18 cellular contexts compared by ENCODE assay signal in the genomic region with DNA sequence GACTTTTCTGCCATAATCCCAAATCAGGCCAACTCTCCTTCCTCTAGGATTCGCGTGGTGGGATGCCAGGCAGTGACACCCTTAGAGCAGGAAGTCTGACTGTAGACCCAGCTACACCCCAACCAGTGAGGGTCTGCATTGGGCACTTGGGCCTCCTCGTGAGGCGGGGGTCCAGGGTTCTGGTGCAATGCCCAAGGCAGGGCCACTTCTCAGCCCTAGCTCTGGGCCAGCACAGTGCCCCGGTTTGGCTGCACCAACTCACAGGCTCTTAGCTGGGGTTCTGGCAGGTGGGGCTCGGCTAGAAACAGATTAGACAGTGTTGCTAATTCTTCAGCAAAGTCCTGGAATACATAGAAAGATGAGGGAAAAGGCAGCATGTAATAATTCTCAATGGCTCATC. TPM values are rescaled to one million over a fixed set of nuclear protein-coding genes. Genes with fewer than 3 reads are reported as not detected.
A peak's percentile ranks its signal among the peaks of the same experiment; 100 is the strongest.
DNase-seq lines count a peak whose midpoint lies in the region; ATAC-seq, FAIRE-seq and TF ChIP-seq lines count a peak whose summit lies in the region.
"Had no signal": no experiment of that assay in that cellular context is flagged by ENCODE, and none has a peak within 500 bp of the region (broad histone marks: within the 10 kb centered on the region; RNA-seq: fewer than 3 reads in every experiment).

No MANE protein-coding gene starts in this region.

- CTCF ChIA-PET in activated CD8-positive, alpha-beta T cell treated with anti-CD3 and anti-CD28 coated beads for 36 hours (lab: Charles Lee) = no interaction called here
- CTCF ChIA-PET in activated CD8-positive, alpha-beta T cell treated with anti-CD3 and anti-CD28 coated beads, Interleukin-2, amount 10 ng/mL, durations not matched to agents 7 days and 5 days (lab: Charles Lee) = interaction anchor here (0.6 to 1.9 kb wide), 2 partner anchors 192 to 202 kb away, joined by 3 to 4 read pairs; no protein-coding TSS in a partner anchor
- CTCF ChIA-PET in K562 (lab: Yijun Ruan, JAX; ENCODE audit: low intra/inter-chr PET ratio) = no interaction called here
- CTCF ChIA-PET in activated naive CD4-positive, alpha-beta T cell treated with anti-CD3 and anti-CD28 coated beads, Interleukin-2, amount 10 ng/mL, durations not matched to agents 7 days and 5 days (lab: Charles Lee) = interaction anchor here (1.4 to 1.5 kb wide), 2 partner anchors 9 to 202 kb away, joined by 3 to 4 read pairs; no protein-coding TSS in a partner anchor

- H3K27ac ChIP-seq in K562 (ENCODE audit: extremely low read depth, low read depth, low read length) = no peak overlapping the region
- no peak overlapping the region for H3K27ac ChIP-seq in osteoblast (ENCODE audit: low read depth, low read length)
- no peak overlapping the region for H3K27ac ChIP-seq in aorta (ENCODE audit: low read depth in 1 of 2, low read length in 2 of 2)
- H3K27ac ChIP-seq: BLaER1 had no signal

- H3K79me2 ChIP-seq in K562 (ENCODE audit: control insufficient read depth, insufficient read depth, low read length) (no peaks in the 10 kb centered on the region), osteoblast (ENCODE audit: insufficient read depth, low read length) (no peaks in the 10 kb centered on the region)

- BruUV-seq in K562 (replicated peaks; lab: Mats Ljungman, UMichigan) = TSS peak; percentile 31

- no peak overlapping the region for H2AFZ ChIP-seq in K562 (ENCODE audit: low read depth, low read length)
- no peak overlapping the region for H2AFZ ChIP-seq in osteoblast (ENCODE audit: low read length)

- H3K4me1 ChIP-seq in K562 (replicated peaks in 1 of 2; ENCODE audit: control insufficient read depth in 2 of 2, insufficient read depth in 2 of 2, low read length in 2 of 2) (0 out of 5 replicates have a peak, but pooled peaks cover 0 to 3% of the 10 kb centered on the region in 2 experiments), osteoblast (ENCODE audit: insufficient read depth, low read length) (no peaks in the 10 kb centered on the region), aorta (ENCODE audit: control insufficient read depth in 1 of 2, insufficient read depth in 2 of 2, low read length in 2 of 2) (no peaks in the 10 kb centered on the region)

- no peak for TF ChIP-seq CTCF in activated CD8-positive, alpha-beta T cell treated with anti-CD3 and anti-CD28 coated beads for 36 hours (IDR thresholded peaks at IDR 0.05)
- TF ChIP-seq CTCF in K562 (IDR thresholded peaks at IDR 0.05 in 2 of 3, conservative IDR thresholded peaks at IDR 0.05 in 1 of 3; ENCODE audit: insufficient read depth in 2 of 3, low read depth in 1 of 3, low read length in 3 of 3) (no peak), osteoblast (IDR thresholded peaks at IDR 0.05; ENCODE audit: extremely low read depth, low read depth, low read length) (no peak)

- POLR2A ChIA-PET in activated CD8-positive, alpha-beta T cell treated with anti-CD3 and anti-CD28 coated beads for 36 hours (lab: Charles Lee) = interaction anchor here (2.0 to 2.3 kb wide), 2 partner anchors 12 kb away, joined by 6 to 12 read pairs; partner anchors contain the start of gene CDAN1
- POLR2A ChIA-PET in activated CD8-positive, alpha-beta T cell treated with anti-CD3 and anti-CD28 coated beads, Interleukin-2, amount 10 ng/mL, durations not matched to agents 7 days and 5 days (lab: Charles Lee) = no interaction called here
- POLR2A ChIA-PET in K562 (lab: Yijun Ruan, JAX) = interaction anchor here (1.4 to 1.7 kb wide), 2 partner anchors 12 to 13 kb away, joined by 4 read pairs; partner anchors contain the start of gene CDAN1

- ATAC-seq in activated CD8-positive, alpha-beta T cell treated with anti-CD3 and anti-CD28 coated beads for 36 hours = no peak
- no peak for ATAC-seq in activated CD8-positive, alpha-beta T cell treated with anti-CD3 and anti-CD28 coated beads, Interleukin-2, amount 10 ng/mL, durations not matched to agents 7 days and 5 days
- ATAC-seq in K562 (no peak), aorta (ENCODE audit: low FRiP score) (no peak), Right ventricle myocardium superior (ENCODE audit: poor library complexity) (no peak), GM18511 (IDR thresholded peaks at IDR 0.05; ENCODE audit: unreplicated experiment) (no peak)

- H3K27me3 ChIP-seq in K562 (ENCODE audit: control insufficient read depth in 2 of 2, insufficient read depth in 2 of 2, low read length in 2 of 2) = no peaks in the 10 kb centered on the region
- no peaks in the 10 kb centered on the region for H3K27me3 ChIP-seq in osteoblast (ENCODE audit: insufficient read depth, low read length)
- H3K27me3 ChIP-seq in aorta (ENCODE audit: control insufficient read depth in 1 of 2, insufficient read depth in 2 of 2, low read length in 1 of 2) = no peaks in the 10 kb centered on the region
- H3K27me3 ChIP-seq: BLaER1 had no signal

- H3K9me3 ChIP-seq in K562 (replicated peaks; ENCODE audit: control insufficient read depth, insufficient read depth, low read depth, low read length) (no peaks in the 10 kb centered on the region), osteoblast (ENCODE audit: low read depth, low read length) (no peaks in the 10 kb centered on the region), aorta (ENCODE audit: control insufficient read depth, low read length) (no peaks in the 10 kb centered on the region)
- H3K9me3 ChIP-seq: BLaER1 had no signal

- WGBS in K562 (ENCODE audit: insufficient coverage, low coverage, missing lambda C conversion rate) = 90% methylated on average over 6 of the region's 6 CpGs
- WGBS in aorta, 2 donors = 74 to 78% methylated on average over 6 of the region's 6 CpGs

- no peaks in the 10 kb centered on the region for H3K4me1 Mint-ChIP-seq in activated CD8-positive, alpha-beta T cell treated with anti-CD3 and anti-CD28 coated beads for 36 hours (ENCODE audit: low read depth)
- no peaks in the 10 kb centered on the region for H3K4me1 Mint-ChIP-seq in activated CD8-positive, alpha-beta T cell treated with anti-CD3 and anti-CD28 coated beads, Interleukin-2, amount 10 ng/mL, durations not matched to agents 7 days and 5 days (ENCODE audit: low read depth)
- H3K4me1 Mint-ChIP-seq in activated naive CD4-positive, alpha-beta T cell treated with anti-CD3 and anti-CD28 coated beads, Interleukin-2, amount 10 ng/mL, durations not matched to agents 7 days and 5 days = no peaks in the 10 kb centered on the region
- H3K4me1 Mint-ChIP-seq: CD14-positive monocyte; CD4-positive, alpha-beta memory T cell had no signal

- TF ChIP-seq EP300 in K562 (IDR thresholded peaks at IDR 0.05; ENCODE audit: low read length) = no peak

- in situ Hi-C loops in K562 (cut with MboI) = no loop called here

- no peak for TF ChIP-seq POLR2A in K562 (conservative IDR thresholded peaks at IDR 0.05)

- peak overlapping the region; percentile 52 for H3K27ac Mint-ChIP-seq in activated CD8-positive, alpha-beta T cell treated with anti-CD3 and anti-CD28 coated beads for 36 hours
- H3K27ac Mint-ChIP-seq in activated CD8-positive, alpha-beta T cell treated with anti-CD3 and anti-CD28 coated beads, Interleukin-2, amount 10 ng/mL, durations not matched to agents 7 days and 5 days = no peak overlapping the region
- H3K27ac Mint-ChIP-seq in activated naive CD4-positive, alpha-beta T cell treated with anti-CD3 and anti-CD28 coated beads, Interleukin-2, amount 10 ng/mL, durations not matched to agents 7 days and 5 days = no peak overlapping the region

- peaks cover 27% of the 10 kb centered on the region for H3K36me3 Mint-ChIP-seq in activated CD8-positive, alpha-beta T cell treated with anti-CD3 and anti-CD28 coated beads for 36 hours (ENCODE audit: low read depth)
- peaks cover 44% of the 10 kb centered on the region for H3K36me3 Mint-ChIP-seq in activated CD8-positive, alpha-beta T cell treated with anti-CD3 and anti-CD28 coated beads, Interleukin-2, amount 10 ng/mL, durations not matched to agents 7 days and 5 days (ENCODE audit: low read depth)
- H3K36me3 Mint-ChIP-seq in activated naive CD4-positive, alpha-beta T cell treated with anti-CD3 and anti-CD28 coated beads, Interleukin-2, amount 10 ng/mL, durations not matched to agents 7 days and 5 days = peaks cover 37% of the 10 kb centered on the region

- no peaks in the 10 kb centered on the region for H3K27me3 Mint-ChIP-seq in activated CD8-positive, alpha-beta T cell treated with anti-CD3 and anti-CD28 coated beads for 36 hours
- H3K27me3 Mint-ChIP-seq in activated CD8-positive, alpha-beta T cell treated with anti-CD3 and anti-CD28 coated beads, Interleukin-2, amount 10 ng/mL, durations not matched to agents 7 days and 5 days (ENCODE audit: low read depth) = no peaks in the 10 kb centered on the region
- no peaks in the 10 kb centered on the region for H3K27me3 Mint-ChIP-seq in activated naive CD4-positive, alpha-beta T cell treated with anti-CD3 and anti-CD28 coated beads, Interleukin-2, amount 10 ng/mL, durations not matched to agents 7 days and 5 days
- H3K27me3 Mint-ChIP-seq: CD4-positive, alpha-beta memory T cell had no signal

- no peaks in the 10 kb centered on the region for H3K9me3 Mint-ChIP-seq in activated CD8-positive, alpha-beta T cell treated with anti-CD3 and anti-CD28 coated beads for 36 hours
- no peaks in the 10 kb centered on the region for H3K9me3 Mint-ChIP-seq in activated CD8-positive, alpha-beta T cell treated with anti-CD3 and anti-CD28 coated beads, Interleukin-2, amount 10 ng/mL, durations not matched to agents 7 days and 5 days (ENCODE audit: insufficient read depth)
- H3K9me3 Mint-ChIP-seq in activated naive CD4-positive, alpha-beta T cell treated with anti-CD3 and anti-CD28 coated beads, Interleukin-2, amount 10 ng/mL, durations not matched to agents 7 days and 5 days = no peaks in the 10 kb centered on the region
- H3K9me3 Mint-ChIP-seq: CD14-positive monocyte; CD4-positive, alpha-beta memory T cell had no signal

- H3K4me3 ChIP-seq in K562 (no peak overlapping the region), osteoblast (ENCODE audit: insufficient read depth, low read length) (no peak overlapping the region), aorta (ENCODE audit: low read length in 2 of 2) (no peak overlapping the region)
- H3K4me3 ChIP-seq: BLaER1 had no signal

- H3K4me3 Mint-ChIP-seq in activated CD8-positive, alpha-beta T cell treated with anti-CD3 and anti-CD28 coated beads for 36 hours = no peak overlapping the region
- no peak overlapping the region for H3K4me3 Mint-ChIP-seq in activated CD8-positive, alpha-beta T cell treated with anti-CD3 and anti-CD28 coated beads, Interleukin-2, amount 10 ng/mL, durations not matched to agents 7 days and 5 days
- no peak overlapping the region for H3K4me3 Mint-ChIP-seq in activated naive CD4-positive, alpha-beta T cell treated with anti-CD3 and anti-CD28 coated beads, Interleukin-2, amount 10 ng/mL, durations not matched to agents 7 days and 5 days
- H3K4me3 Mint-ChIP-seq: CD14-positive monocyte; CD4-positive, alpha-beta memory T cell had no signal

- peaks cover 5% of the 10 kb centered on the region for H3K9me1 ChIP-seq in K562 (ENCODE audit: control insufficient read depth, insufficient read depth, low read length)

- no peak for FAIRE-seq in K562 (lab: Jason Lieb, UNC)
- FAIRE-seq: GM18507, H1 had no signal

- TF ChIP-seq RAD21 in K562 (CRISPR knock-in tag; conservative IDR thresholded peaks at IDR 0.05 in 1 of 2, IDR thresholded peaks at IDR 0.05 in 1 of 2) = no peak

- DNase-seq in activated CD8-positive, alpha-beta T cell treated with anti-CD3 and anti-CD28 coated beads for 36 hours = no peak
- no peak for DNase-seq in activated CD8-positive, alpha-beta T cell treated with anti-CD3 and anti-CD28 coated beads, Interleukin-2, amount 10 ng/mL, durations not matched to agents 7 days and 5 days
- DNase-seq in K562 (ENCODE audit: extremely low read depth in 1 of 4, low spot score in 3 of 4) = no peak
- DNase-seq in osteoblast (ENCODE audit: insufficient read length, low spot score, missing footprints) = peak; percentile 79
- DNase-seq in aorta = no peak
- DNase-seq in Right ventricle myocardium superior = no peak
- DNase-seq in activated naive CD4-positive, alpha-beta T cell treated with anti-CD3 and anti-CD28 coated beads, Interleukin-2, amount 10 ng/mL, durations not matched to agents 7 days and 5 days = no peak
- DNase-seq: 8988T; CD4-positive, alpha-beta memory T cell; DMS153; DMS79; GDM1; HCEC 1CT had no signal

- H3K9ac ChIP-seq in K562 (ENCODE audit: insufficient read depth in 1 of 2, low read depth in 2 of 2, low read length in 2 of 2) = no peak overlapping the region; a peak in 1 of 4 replicates
- H3K9ac ChIP-seq: BLaER1 had no signal

- H3K36me3 ChIP-seq in K562 (ENCODE audit: control insufficient read depth, insufficient read depth, low read length) = peaks cover 81% of the 10 kb centered on the region
- peaks cover 51% of the 10 kb centered on the region for H3K36me3 ChIP-seq in osteoblast (ENCODE audit: insufficient read depth, low read length)
- H3K36me3 ChIP-seq in aorta (ENCODE audit: control insufficient read depth in 1 of 2, insufficient read depth in 2 of 2, low read length in 1 of 2) = peaks cover 4 to 5% of the 10 kb centered on the region in 2 donors

- H4K20me1 ChIP-seq in K562 (replicated peaks; ENCODE audit: control insufficient read depth, insufficient read depth, low read length) = no peaks in the 10 kb centered on the region; the same call in 1 of the 2 replicates
- no peaks in the 10 kb centered on the region for H4K20me1 ChIP-seq in osteoblast (ENCODE audit: insufficient read depth, low read length)

- no peak overlapping the region for H3K4me2 ChIP-seq in K562 (ENCODE audit: insufficient read depth, low read length)
- H3K4me2 ChIP-seq in osteoblast (ENCODE audit: insufficient read depth, low read length) = no peak overlapping the region
- H3K4me2 ChIP-seq: BLaER1 had no signal

- intact Hi-C loops in activated CD8-positive, alpha-beta T cell treated with anti-CD3 and anti-CD28 coated beads for 36 hours (cut with micrococcal nuclease) = no loop called here
- intact Hi-C loops in K562 (cut with micrococcal nuclease) (no loop called here), aorta (cut with DNase I) (no loop called here), Right ventricle myocardium superior (cut with DNase I) (no loop called here)

RNA-seq across cellular contexts. Expression of gene CDAN1, which starts 12.7 kb away (rescaled TPM):
- 10 to 100 TPM; 18.3 to 19.0 TPM for total RNA-seq in activated CD8-positive, alpha-beta T cell treated with anti-CD3 and anti-CD28 coated beads for 36 hours
- total RNA-seq in activated CD8-positive, alpha-beta T cell treated with anti-CD3 and anti-CD28 coated beads, Interleukin-2, amount 10 ng/mL, durations not matched to agents 7 days and 5 days = 10 to 100 TPM; 21.6 to 25.0 TPM
- total RNA-seq in K562 (2011; cell fraction: chromatin; rRNA removed; ENCODE audit: low replicate concordance) = 42.0 and 69.0 TPM in 2 replicates
- 42.7 and 48.0 TPM in 2 replicates for total RNA-seq in K562 (2011; cell fraction: nucleolus; rRNA removed)
- total RNA-seq in K562 (2011; cell fraction: nucleoplasm; rRNA removed) = 37.2 and 43.0 TPM in 2 replicates
- total RNA-seq in K562 (2014; rRNA removed) (28.3 and 31.8 TPM in 2 replicates), K562 (2014; rRNA removed; fragmentation: Illumina TruSeq; extraction: Trizol) (9.2 and 10.3 TPM in 2 replicates), K562 (2015; rRNA removed; fragmentation: Illumina TruSeq; extraction: Trizol) (17.8 TPM in 2 replicates), K562 (2021) (34.4 and 36.5 TPM in 2 replicates), osteoblast (7.6 and 9.7 TPM in 2 replicates), aorta (10 to 100 TPM in 1 of 2 donors, 1 to 10 TPM in 1; 9.0 to 18.6 TPM), Right ventricle myocardium superior (6.3 TPM)
- polyA plus RNA-seq in K562 (2011; rRNA removed) (11.0 and 11.7 TPM in 2 replicates), K562 (2014; fragmentation: Illumina TruSeq; extraction: Trizol) (13.8 and 15.1 TPM in 2 replicates), K562 (2014; fragmentation: Nextera tagmentation; extraction: Ambion mirVana) (1 to 10 TPM; 1.6 to 2.7 TPM), K562 (2014; rRNA removed) (16.5 and 20.5 TPM in 2 replicates), aorta (10 to 100 TPM in 1 of 2 donors, 1 to 10 TPM in 1; 2.8 to 24.6 TPM)
- polyA plus RNA-seq in K562 (2011; cell fraction: cytosol; rRNA removed) = 10.8 and 12.5 TPM in 2 replicates
- 26.0 and 32.8 TPM in 2 replicates for polyA plus RNA-seq in K562 (2011; cell fraction: nucleus; rRNA removed)
- 20.1 and 25.3 TPM in 2 replicates for polyA plus RNA-seq in K562 (2012)
- 7.5 and 9.7 TPM in 2 replicates for polyA minus RNA-seq in K562 (2011; rRNA and poly(A)+ RNA removed)
- polyA minus RNA-seq in K562 (2011; cell fraction: cytosol; rRNA and poly(A)+ RNA removed) = 9.0 and 13.4 TPM in 2 replicates
- polyA minus RNA-seq in K562 (2011; cell fraction: nucleus; rRNA and poly(A)+ RNA removed) = 18.8 and 19.3 TPM in 2 replicates

Comparison
In these comparisons a context has a peak if more than half of its experiments do, and no peak if none do; other contexts are left out.
1. CTCF ChIA-PET loops: an anchor here in activated CD8-positive, alpha-beta T cell treated with anti-CD3 and anti-CD28 coated beads, Interleukin-2, amount 10 ng/mL, durations not matched to agents 7 days and 5 days (0.6 to 1.9 kb wide) and activated naive CD4-positive, alpha-beta T cell treated with anti-CD3 and anti-CD28 coated beads, Interleukin-2, amount 10 ng/mL, durations not matched to agents 7 days and 5 days (1.4 to 1.5 kb wide); none called in activated CD8-positive, alpha-beta T cell treated with anti-CD3 and anti-CD28 coated beads for 36 hours and K562.